In genomic region chr3:124059580-124059979, GRCh38 we compare ENCODE assay signal across 2 cellular contexts.
TF ChIP-seq lines count a peak whose summit lies in the region.

No MANE protein-coding gene starts in this region.

TF ChIP-seq in GM12878, 131 proteins besides CTCF, POLR2A, EP300 and RAD21:
- TF ChIP-seq EED (IDR thresholded peaks at IDR 0.05; ENCODE audit: low read depth) (no peak), ZNF24 (IDR thresholded peaks at IDR 0.05) (no peak), ATF7 (IDR thresholded peaks at IDR 0.05; ENCODE audit: low read depth) (peak; percentile 77), RUNX3 (IDR thresholded peaks at IDR 0.05; ENCODE audit: low read length) (0 out of 2 replicates have a peak, but pooled peaks have one; percentile 15), MTA2 (IDR thresholded peaks at IDR 0.05; ENCODE audit: low read depth) (no peak), SMARCA5 (IDR thresholded peaks at IDR 0.05) (no peak)

TF ChIP-seq in GM23338, 12 proteins besides CTCF, POLR2A, EP300 and RAD21:
- TF ChIP-seq EZH2phosphoT487 (IDR thresholded peaks at IDR 0.05; ENCODE audit: unreplicated experiment) = no peak
- TF ChIP-seq, protein P1, sequence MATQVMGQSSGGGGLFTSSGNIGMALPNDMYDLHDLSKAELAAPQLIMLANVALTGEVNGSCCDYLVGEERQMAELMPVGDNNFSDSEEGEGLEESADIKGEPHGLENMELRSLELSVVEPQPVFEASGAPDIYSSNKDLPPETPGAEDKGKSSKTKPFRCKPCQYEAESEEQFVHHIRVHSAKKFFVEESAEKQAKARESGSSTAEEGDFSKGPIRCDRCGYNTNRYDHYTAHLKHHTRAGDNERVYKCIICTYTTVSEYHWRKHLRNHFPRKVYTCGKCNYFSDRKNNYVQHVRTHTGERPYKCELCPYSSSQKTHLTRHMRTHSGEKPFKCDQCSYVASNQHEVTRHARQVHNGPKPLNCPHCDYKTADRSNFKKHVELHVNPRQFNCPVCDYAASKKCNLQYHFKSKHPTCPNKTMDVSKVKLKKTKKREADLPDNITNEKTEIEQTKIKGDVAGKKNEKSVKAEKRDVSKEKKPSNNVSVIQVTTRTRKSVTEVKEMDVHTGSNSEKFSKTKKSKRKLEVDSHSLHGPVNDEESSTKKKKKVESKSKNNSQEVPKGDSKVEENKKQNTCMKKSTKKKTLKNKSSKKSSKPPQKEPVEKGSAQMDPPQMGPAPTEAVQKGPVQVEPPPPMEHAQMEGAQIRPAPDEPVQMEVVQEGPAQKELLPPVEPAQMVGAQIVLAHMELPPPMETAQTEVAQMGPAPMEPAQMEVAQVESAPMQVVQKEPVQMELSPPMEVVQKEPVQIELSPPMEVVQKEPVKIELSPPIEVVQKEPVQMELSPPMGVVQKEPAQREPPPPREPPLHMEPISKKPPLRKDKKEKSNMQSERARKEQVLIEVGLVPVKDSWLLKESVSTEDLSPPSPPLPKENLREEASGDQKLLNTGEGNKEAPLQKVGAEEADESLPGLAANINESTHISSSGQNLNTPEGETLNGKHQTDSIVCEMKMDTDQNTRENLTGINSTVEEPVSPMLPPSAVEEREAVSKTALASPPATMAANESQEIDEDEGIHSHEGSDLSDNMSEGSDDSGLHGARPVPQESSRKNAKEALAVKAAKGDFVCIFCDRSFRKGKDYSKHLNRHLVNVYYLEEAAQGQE (IDR thresholded peaks at IDR 0.05; ENCODE audit: unreplicated experiment) = no peak
- TF ChIP-seq, protein P2, sequence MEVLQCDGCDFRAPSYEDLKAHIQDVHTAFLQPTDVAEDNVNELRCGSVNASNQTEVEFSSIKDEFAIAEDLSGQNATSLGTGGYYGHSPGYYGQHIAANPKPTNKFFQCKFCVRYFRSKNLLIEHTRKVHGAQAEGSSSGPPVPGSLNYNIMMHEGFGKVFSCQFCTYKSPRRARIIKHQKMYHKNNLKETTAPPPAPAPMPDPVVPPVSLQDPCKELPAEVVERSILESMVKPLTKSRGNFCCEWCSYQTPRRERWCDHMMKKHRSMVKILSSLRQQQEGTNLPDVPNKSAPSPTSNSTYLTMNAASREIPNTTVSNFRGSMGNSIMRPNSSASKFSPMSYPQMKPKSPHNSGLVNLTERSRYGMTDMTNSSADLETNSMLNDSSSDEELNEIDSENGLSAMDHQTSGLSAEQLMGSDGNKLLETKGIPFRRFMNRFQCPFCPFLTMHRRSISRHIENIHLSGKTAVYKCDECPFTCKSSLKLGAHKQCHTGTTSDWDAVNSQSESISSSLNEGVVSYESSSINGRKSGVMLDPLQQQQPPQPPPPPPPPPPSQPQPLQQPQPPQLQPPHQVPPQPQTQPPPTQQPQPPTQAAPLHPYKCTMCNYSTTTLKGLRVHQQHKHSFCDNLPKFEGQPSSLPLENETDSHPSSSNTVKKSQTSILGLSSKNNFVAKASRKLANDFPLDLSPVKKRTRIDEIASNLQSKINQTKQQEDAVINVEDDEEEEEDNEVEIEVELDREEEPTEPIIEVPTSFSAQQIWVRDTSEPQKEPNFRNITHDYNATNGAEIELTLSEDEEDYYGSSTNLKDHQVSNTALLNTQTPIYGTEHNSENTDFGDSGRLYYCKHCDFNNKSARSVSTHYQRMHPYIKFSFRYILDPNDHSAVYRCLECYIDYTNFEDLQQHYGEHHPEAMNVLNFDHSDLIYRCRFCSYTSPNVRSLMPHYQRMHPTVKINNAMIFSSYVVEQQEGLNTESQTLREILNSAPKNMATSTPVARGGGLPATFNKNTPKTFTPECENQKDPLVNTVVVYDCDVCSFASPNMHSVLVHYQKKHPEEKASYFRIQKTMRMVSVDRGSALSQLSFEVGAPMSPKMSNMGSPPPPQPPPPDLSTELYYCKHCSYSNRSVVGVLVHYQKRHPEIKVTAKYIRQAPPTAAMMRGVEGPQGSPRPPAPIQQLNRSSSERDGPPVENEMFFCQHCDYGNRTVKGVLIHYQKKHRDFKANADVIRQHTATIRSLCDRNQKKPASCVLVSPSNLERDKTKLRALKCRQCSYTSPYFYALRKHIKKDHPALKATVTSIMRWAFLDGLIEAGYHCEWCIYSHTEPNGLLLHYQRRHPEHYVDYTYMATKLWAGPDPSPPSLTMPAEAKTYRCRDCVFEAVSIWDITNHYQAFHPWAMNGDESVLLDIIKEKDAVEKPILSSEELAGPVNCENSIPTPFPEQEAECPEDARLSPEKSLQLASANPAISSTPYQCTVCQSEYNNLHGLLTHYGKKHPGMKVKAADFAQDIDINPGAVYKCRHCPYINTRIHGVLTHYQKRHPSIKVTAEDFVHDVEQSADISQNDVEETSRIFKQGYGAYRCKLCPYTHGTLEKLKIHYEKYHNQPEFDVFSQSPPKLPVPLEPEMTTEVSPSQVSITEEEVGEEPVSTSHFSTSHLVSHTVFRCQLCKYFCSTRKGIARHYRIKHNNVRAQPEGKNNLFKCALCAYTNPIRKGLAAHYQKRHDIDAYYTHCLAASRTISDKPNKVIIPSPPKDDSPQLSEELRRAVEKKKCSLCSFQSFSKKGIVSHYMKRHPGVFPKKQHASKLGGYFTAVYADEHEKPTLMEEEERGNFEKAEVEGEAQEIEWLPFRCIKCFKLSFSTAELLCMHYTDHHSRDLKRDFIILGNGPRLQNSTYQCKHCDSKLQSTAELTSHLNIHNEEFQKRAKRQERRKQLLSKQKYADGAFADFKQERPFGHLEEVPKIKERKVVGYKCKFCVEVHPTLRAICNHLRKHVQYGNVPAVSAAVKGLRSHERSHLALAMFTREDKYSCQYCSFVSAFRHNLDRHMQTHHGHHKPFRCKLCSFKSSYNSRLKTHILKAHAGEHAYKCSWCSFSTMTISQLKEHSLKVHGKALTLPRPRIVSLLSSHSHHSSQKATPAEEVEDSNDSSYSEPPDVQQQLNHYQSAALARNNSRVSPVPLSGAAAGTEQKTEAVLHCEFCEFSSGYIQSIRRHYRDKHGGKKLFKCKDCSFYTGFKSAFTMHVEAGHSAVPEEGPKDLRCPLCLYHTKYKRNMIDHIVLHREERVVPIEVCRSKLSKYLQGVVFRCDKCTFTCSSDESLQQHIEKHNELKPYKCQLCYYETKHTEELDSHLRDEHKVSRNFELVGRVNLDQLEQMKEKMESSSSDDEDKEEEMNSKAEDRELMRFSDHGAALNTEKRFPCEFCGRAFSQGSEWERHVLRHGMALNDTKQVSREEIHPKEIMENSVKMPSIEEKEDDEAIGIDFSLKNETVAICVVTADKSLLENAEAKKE (CRISPR knock-in tag; IDR thresholded peaks at IDR 0.05) = no peak
- no peak for TF ChIP-seq JUNB (IDR thresholded peaks at IDR 0.05; ENCODE audit: unreplicated experiment)
- no peak for TF ChIP-seq ZNF114 (CRISPR knock-in tag; IDR thresholded peaks at IDR 0.05)
- TF ChIP-seq POLR2AphosphoS5 (IDR thresholded peaks at IDR 0.05; ENCODE audit: low read depth) = no peak
- no peak for TF ChIP-seq ZNF331 (CRISPR knock-in tag; IDR thresholded peaks at IDR 0.05; ENCODE audit: low read depth)
- no peak for TF ChIP-seq EZH2 (IDR thresholded peaks at IDR 0.05; ENCODE audit: low read depth, unreplicated experiment)
- TF ChIP-seq STAT1 (IDR thresholded peaks at IDR 0.05; ENCODE audit: unreplicated experiment) = no peak
- no peak for TF ChIP-seq NANOG (IDR thresholded peaks at IDR 0.05; ENCODE audit: borderline replicate concordance)
- TF ChIP-seq CREB1 (CRISPR knock-in tag; IDR thresholded peaks at IDR 0.05; ENCODE audit: low read depth) = no peak
- TF ChIP-seq, protein P3, sequence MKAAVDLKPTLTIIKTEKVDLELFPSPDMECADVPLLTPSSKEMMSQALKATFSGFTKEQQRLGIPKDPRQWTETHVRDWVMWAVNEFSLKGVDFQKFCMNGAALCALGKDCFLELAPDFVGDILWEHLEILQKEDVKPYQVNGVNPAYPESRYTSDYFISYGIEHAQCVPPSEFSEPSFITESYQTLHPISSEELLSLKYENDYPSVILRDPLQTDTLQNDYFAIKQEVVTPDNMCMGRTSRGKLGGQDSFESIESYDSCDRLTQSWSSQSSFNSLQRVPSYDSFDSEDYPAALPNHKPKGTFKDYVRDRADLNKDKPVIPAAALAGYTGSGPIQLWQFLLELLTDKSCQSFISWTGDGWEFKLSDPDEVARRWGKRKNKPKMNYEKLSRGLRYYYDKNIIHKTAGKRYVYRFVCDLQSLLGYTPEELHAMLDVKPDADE (IDR thresholded peaks at IDR 0.05) = no peak
